ENCODE assay signal across 21 cellular contexts in the genomic region with DNA sequence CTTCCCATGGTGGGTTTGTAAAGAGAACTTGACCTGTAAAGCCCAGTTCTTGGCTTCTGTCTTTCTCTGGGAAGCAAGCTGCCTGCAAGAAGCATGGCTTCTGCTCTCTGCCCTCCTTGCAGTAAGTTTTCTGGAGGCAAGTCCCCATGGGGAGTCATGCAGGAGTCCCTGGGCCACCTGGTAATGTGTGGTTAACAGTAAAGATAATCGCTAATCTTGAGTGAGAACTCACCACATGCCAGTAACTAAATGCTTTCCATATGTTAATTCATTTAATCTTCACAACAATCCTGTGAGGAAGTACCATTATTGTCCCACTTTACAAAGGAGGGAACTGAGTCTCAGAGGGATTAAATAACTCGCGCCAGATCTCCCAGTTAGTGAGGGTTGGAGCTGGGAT. TPM values are rescaled to one million over a fixed set of nuclear protein-coding genes. Genes with fewer than 3 reads are reported as not detected.
DNase-seq lines count a peak whose midpoint lies in the region; ATAC-seq and TF ChIP-seq lines count a peak whose summit lies in the region.
"Had no signal": no experiment of that assay in that cellular context is flagged by ENCODE, and none has a peak within 500 bp of the region (broad histone marks: within the 10 kb centered on the region; RNA-seq: fewer than 3 reads in every experiment).

No MANE protein-coding gene starts in this region.

- peak; percentile 77 for ATAC-seq in WTC11
- ATAC-seq in HG03108 (IDR thresholded peaks at IDR 0.05; ENCODE audit: unreplicated experiment) = no peak
- ATAC-seq in GM19397 (IDR thresholded peaks at IDR 0.05; ENCODE audit: unreplicated experiment) = no peak
- ATAC-seq: HCT116, PC-3 had no signal

- H3K4me3 ChIP-seq in HUES64 (ENCODE audit: low read length) = no peak overlapping the region
- H3K4me3 ChIP-seq in iPS-20b (ENCODE audit: low read length) = peak overlapping the region; percentile 2; the same call in 1 of the 2 replicates
- H3K4me3 ChIP-seq in skeletal muscle tissue (ENCODE audit: low read length in 3 of 3) = peak overlapping the region; percentile 35 to 88 (median 76)
- H3K4me3 ChIP-seq: BLaER1 had no signal

- no peaks in the 10 kb centered on the region for H3K36me3 ChIP-seq in HUES64 (ENCODE audit: insufficient read depth, low read length)
- H3K36me3 ChIP-seq in iPS-20b (ENCODE audit: insufficient read depth, low read depth, low read length) = no peaks in the 10 kb centered on the region
- H3K36me3 ChIP-seq in skeletal muscle tissue (ENCODE audit: control insufficient read depth in 3 of 3, insufficient read depth in 3 of 3, low read length in 3 of 3) = peaks cover 14 to 26% (median 20%) of the 10 kb centered on the region in 3 donors

- peaks cover 35% of the 10 kb centered on the region for H3K27me3 Mint-ChIP-seq in WTC11 (ENCODE audit: low read depth)
- H3K27me3 Mint-ChIP-seq: CD4-positive, alpha-beta T cell had no signal

- H3K4me1 ChIP-seq in HUES64 (ENCODE audit: insufficient read depth, low read length) (peaks cover 17% of the 10 kb centered on the region), iPS-20b (ENCODE audit: insufficient read depth, low read length) (peaks cover 15% of the 10 kb centered on the region; the same call in 1 of the 2 replicates), skeletal muscle tissue (ENCODE audit: control insufficient read depth in 3 of 3, insufficient read depth in 3 of 3, low read length in 3 of 3) (peaks cover 46 to 60% (median 58%) of the 10 kb centered on the region in 3 donors)

- H3K27ac Mint-ChIP-seq in WTC11 = peak overlapping the region; percentile 47; the same call in 1 of the 2 replicates
- H3K27ac Mint-ChIP-seq: CD4-positive, alpha-beta T cell had no signal

- H3K4me3 Mint-ChIP-seq in WTC11 = no peak overlapping the region
- H3K4me3 Mint-ChIP-seq: CD4-positive, alpha-beta T cell had no signal

- WGBS in HUES64 = no CpG with 5 or more reads among the region's 3 CpGs

- H3K9me3 Mint-ChIP-seq in WTC11 = peaks cover 15% of the 10 kb centered on the region
- H3K9me3 Mint-ChIP-seq: CD4-positive, alpha-beta T cell had no signal

- H3K27me3 ChIP-seq in HUES64 (ENCODE audit: insufficient read depth, low read length) (peaks cover 3% of the 10 kb centered on the region; the same call in 1 of the 2 replicates), iPS-20b (ENCODE audit: insufficient read depth, low read length) (peaks cover 15% of the 10 kb centered on the region; the same call in 1 of the 2 replicates), skeletal muscle tissue (ENCODE audit: control insufficient read depth in 3 of 3, insufficient read depth in 3 of 3, low read length in 3 of 3) (no peaks in the 10 kb centered on the region)
- H3K27me3 ChIP-seq: BLaER1 had no signal

- CTCF ChIA-PET in WTC11 (lab: Charles Lee) = interaction anchor here (0.6 kb wide), 1 partner anchor 180 kb away, joined by 3 read pairs; no protein-coding TSS in a partner anchor

- H3K9ac ChIP-seq in HUES64 (ENCODE audit: low read depth, low read length) (no peak overlapping the region), iPS-20b (ENCODE audit: low read depth, low read length) (no peak overlapping the region), skeletal muscle tissue (ENCODE audit: low read depth in 1 of 3, low read length in 3 of 3) (peak overlapping the region; percentile 4 to 50 (median 36))
- H3K9ac ChIP-seq: BLaER1 had no signal

- DNase-seq in WTC11 (ENCODE audit: low spot score) = no peak
- no peak for DNase-seq in activated CD4-positive, alpha-beta T cell treated with anti-CD3 and anti-CD28 coated beads for 4 hours
- DNase-seq in stimulated activated naive CD4-positive, alpha-beta T cell treated with Interleukin-2 at 50 U/mL for 16 hours (lab: John Stamatoyannopoulos, UW) = no peak
- DNase-seq: ACHN; CD4-positive, alpha-beta T cell; COR-L47; DMS 273 treated with DMSO at 0.1 percent for 48 hours; MM.1S; NCI-H1092 treated with DMSO at 0.1 percent for 48 hours; NCI-H1436 treated with DMSO at 0.1 percent for 48 hours; NCI-H1930; PC-3; Right ventricle myocardium superior had no signal

- H3K27ac ChIP-seq in HUES64 (ENCODE audit: low read depth, low read length) = peak overlapping the region; percentile 51; the same call in 1 of the 2 replicates
- H3K27ac ChIP-seq in iPS-20b (ENCODE audit: low read length) = no peak overlapping the region
- H3K27ac ChIP-seq in skeletal muscle tissue (ENCODE audit: low read depth, low read length) = peak overlapping the region; percentile 32
- H3K27ac ChIP-seq: BLaER1 had no signal

- peaks cover 31% of the 10 kb centered on the region for H3K4me1 Mint-ChIP-seq in WTC11

- H3K9me3 ChIP-seq in HUES64 (ENCODE audit: insufficient read depth, low read depth, low read length) (peaks cover 8% of the 10 kb centered on the region), iPS-20b (ENCODE audit: insufficient read depth, low read depth, low read length) (peaks cover 2% of the 10 kb centered on the region; the same call in 1 of the 2 replicates), skeletal muscle tissue (ENCODE audit: control insufficient read depth in 3 of 3, low read length in 3 of 3) (no peaks in the 10 kb centered on the region)
- H3K9me3 ChIP-seq: BLaER1 had no signal

- POLR2A ChIA-PET in WTC11 (lab: Charles Lee) = no interaction called here

- TF ChIP-seq CTCF in WTC11 (IDR thresholded peaks at IDR 0.05) = no peak

- peaks cover 8% of the 10 kb centered on the region for H3K36me3 Mint-ChIP-seq in WTC11

TF ChIP-seq in WTC11, 78 proteins besides CTCF, POLR2A, EP300 and RAD21 (continues in another document):
- TF ChIP-seq ZNF396 (CRISPR knock-in tag; IDR thresholded peaks at IDR 0.05; ENCODE audit: borderline replicate concordance) (no peak), GTF2I (CRISPR knock-in tag; conservative IDR thresholded peaks at IDR 0.05) (no peak), KAT7 (CRISPR knock-in tag; IDR thresholded peaks at IDR 0.05; ENCODE audit: borderline replicate concordance) (no peak), ZNF263 (CRISPR knock-in tag; IDR thresholded peaks at IDR 0.05; ENCODE audit: low read depth) (no peak), ZNF219 (CRISPR knock-in tag; IDR thresholded peaks at IDR 0.05; ENCODE audit: borderline replicate concordance) (no peak), EMX1 (CRISPR knock-in tag; IDR thresholded peaks at IDR 0.05) (no peak), TEAD1 (CRISPR knock-in tag; IDR thresholded peaks at IDR 0.05) (peak; percentile 18; the same call in 1 of the 2 replicates)
- TF ChIP-seq, protein P1, sequence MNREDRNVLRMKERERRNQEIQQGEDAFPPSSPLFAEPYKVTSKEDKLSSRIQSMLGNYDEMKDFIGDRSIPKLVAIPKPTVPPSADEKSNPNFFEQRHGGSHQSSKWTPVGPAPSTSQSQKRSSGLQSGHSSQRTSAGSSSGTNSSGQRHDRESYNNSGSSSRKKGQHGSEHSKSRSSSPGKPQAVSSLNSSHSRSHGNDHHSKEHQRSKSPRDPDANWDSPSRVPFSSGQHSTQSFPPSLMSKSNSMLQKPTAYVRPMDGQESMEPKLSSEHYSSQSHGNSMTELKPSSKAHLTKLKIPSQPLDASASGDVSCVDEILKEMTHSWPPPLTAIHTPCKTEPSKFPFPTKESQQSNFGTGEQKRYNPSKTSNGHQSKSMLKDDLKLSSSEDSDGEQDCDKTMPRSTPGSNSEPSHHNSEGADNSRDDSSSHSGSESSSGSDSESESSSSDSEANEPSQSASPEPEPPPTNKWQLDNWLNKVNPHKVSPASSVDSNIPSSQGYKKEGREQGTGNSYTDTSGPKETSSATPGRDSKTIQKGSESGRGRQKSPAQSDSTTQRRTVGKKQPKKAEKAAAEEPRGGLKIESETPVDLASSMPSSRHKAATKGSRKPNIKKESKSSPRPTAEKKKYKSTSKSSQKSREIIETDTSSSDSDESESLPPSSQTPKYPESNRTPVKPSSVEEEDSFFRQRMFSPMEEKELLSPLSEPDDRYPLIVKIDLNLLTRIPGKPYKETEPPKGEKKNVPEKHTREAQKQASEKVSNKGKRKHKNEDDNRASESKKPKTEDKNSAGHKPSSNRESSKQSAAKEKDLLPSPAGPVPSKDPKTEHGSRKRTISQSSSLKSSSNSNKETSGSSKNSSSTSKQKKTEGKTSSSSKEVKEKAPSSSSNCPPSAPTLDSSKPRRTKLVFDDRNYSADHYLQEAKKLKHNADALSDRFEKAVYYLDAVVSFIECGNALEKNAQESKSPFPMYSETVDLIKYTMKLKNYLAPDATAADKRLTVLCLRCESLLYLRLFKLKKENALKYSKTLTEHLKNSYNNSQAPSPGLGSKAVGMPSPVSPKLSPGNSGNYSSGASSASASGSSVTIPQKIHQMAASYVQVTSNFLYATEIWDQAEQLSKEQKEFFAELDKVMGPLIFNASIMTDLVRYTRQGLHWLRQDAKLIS (CRISPR knock-in tag; IDR thresholded peaks at IDR 0.05; ENCODE audit: borderline replicate concordance) = no peak
- TF ChIP-seq, protein P2, sequence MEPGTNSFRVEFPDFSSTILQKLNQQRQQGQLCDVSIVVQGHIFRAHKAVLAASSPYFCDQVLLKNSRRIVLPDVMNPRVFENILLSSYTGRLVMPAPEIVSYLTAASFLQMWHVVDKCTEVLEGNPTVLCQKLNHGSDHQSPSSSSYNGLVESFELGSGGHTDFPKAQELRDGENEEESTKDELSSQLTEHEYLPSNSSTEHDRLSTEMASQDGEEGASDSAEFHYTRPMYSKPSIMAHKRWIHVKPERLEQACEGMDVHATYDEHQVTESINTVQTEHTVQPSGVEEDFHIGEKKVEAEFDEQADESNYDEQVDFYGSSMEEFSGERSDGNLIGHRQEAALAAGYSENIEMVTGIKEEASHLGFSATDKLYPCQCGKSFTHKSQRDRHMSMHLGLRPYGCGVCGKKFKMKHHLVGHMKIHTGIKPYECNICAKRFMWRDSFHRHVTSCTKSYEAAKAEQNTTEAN (CRISPR knock-in tag; IDR thresholded peaks at IDR 0.05) = no peak
- TF ChIP-seq, protein P3, sequence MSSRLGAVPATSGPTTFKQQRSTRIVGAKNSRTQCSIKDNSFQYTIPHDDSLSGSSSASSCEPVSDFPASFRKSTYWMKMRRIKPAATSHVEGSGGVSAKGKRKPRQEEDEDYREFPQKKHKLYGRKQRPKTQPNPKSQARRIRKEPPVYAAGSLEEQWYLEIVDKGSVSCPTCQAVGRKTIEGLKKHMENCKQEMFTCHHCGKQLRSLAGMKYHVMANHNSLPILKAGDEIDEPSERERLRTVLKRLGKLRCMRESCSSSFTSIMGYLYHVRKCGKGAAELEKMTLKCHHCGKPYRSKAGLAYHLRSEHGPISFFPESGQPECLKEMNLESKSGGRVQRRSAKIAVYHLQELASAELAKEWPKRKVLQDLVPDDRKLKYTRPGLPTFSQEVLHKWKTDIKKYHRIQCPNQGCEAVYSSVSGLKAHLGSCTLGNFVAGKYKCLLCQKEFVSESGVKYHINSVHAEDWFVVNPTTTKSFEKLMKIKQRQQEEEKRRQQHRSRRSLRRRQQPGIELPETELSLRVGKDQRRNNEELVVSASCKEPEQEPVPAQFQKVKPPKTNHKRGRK (CRISPR knock-in tag; IDR thresholded peaks at IDR 0.05; ENCODE audit: borderline replicate concordance) = no peak

RNA-seq across cellular contexts. Expression of a gene that starts 4.2 kb away (rescaled TPM):
- polyA plus RNA-seq in HUES64 (2013, experiment 1 of 2) = 0.55 TPM
- 0.76 TPM for polyA plus RNA-seq in HUES64 (2013, experiment 2 of 2)
- total RNA-seq in WTC11 (2021) (0.70 to 1.4 TPM (median 1.3 TPM) in 3 replicates), skeletal muscle tissue (675 TPM)
- total RNA-seq: RPMI7951 had no signal

Comparison
In these comparisons a context has a peak if more than half of its experiments do, and no peak if none do; other contexts are left out.
1. H3K9ac ChIP-seq: peak in skeletal muscle tissue (3 of 3); none in HUES64 (single experiment) and iPS-20b (single experiment).
2. RNA of a gene that starts 4.2 kb away (total RNA-seq): 675 TPM in skeletal muscle tissue (single experiment); 0.70 to 1.4 TPM in WTC11; every median in the first group is over 100 times any median in the second.